In the genomic region with DNA sequence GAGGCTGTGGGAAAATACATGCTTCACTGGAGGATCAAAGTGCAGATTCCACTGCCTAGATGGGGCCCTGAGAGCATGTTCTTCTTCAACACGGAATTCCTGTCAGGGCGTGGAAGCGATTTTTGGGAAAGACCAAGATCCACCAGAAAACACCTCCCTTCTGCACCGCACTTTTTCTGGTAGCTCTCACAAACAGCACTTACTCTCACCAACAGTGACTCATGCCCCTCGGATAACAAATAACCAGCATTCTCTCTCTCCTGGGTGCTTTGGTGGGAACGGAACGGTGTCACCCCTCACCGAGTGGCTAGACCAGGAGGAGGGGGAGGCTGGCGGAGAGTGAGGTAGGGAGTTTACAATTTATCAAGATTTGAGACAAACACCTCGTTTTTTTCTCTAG, we compare ENCODE assay signal across 13 cellular contexts. TPM values are rescaled to one million over a fixed set of nuclear protein-coding genes. Genes with fewer than 3 reads are reported as not detected.
DNase-seq lines count a peak whose midpoint lies in the region; ATAC-seq and TF ChIP-seq lines count a peak whose summit lies in the region.
"Had no signal": no experiment of that assay in that cellular context is flagged by ENCODE, and none has a peak within 500 bp of the region (broad histone marks: within the 10 kb centered on the region; RNA-seq: fewer than 3 reads in every experiment).

No MANE protein-coding gene starts in this region.

- peak; percentile 54 for DNase-seq in A172 (ENCODE audit: low spot score)
- DNase-seq in NCI-H226 = peak; percentile 77
- DNase-seq in fibroblast of the aortic adventitia (ENCODE audit: low read depth) = peak; percentile 50
- DNase-seq in stimulated activated CD4-positive, alpha-beta T cell treated with anti-CD3 and anti-CD28 coated beads, Interleukin-4, amount 100 ng/mL, for 24 hours = no peak
- no peak for DNase-seq in foreskin keratinocyte
- DNase-seq in NCI-H2171 (lab: John Stamatoyannopoulos, UW) = no peak
- DNase-seq in NCI-H2107 (lab: John Stamatoyannopoulos, UW) = no peak
- DNase-seq: caudate nucleus, foreskin fibroblast, RPMI8226 had no signal

- ATAC-seq in foreskin keratinocyte = no peak

- H3K9me3 ChIP-seq in muscle layer of colon (ENCODE audit: low read length) = no peaks in the 10 kb centered on the region

- H3K36me3 ChIP-seq in muscle layer of colon (ENCODE audit: insufficient read depth, low read length) = peaks cover 4% of the 10 kb centered on the region

- H3K27ac ChIP-seq in muscle layer of colon (ENCODE audit: low read depth, low read length) (peak overlapping the region; percentile 95), foreskin keratinocyte (no peak overlapping the region)

- H3K27me3 ChIP-seq in muscle layer of colon (ENCODE audit: control insufficient read depth in 1 of 2, insufficient read depth in 2 of 2, low read length in 2 of 2) (no peaks in the 10 kb centered on the region), foreskin keratinocyte (peaks cover 8% of the 10 kb centered on the region)

- H3K9ac ChIP-seq in muscle layer of colon (ENCODE audit: low read length) = no peak overlapping the region

- peaks cover 84% of the 10 kb centered on the region for H3K4me1 ChIP-seq in muscle layer of colon (ENCODE audit: insufficient read depth, low read length)
- no peaks in the 10 kb centered on the region for H3K4me1 ChIP-seq in foreskin keratinocyte

- TF ChIP-seq CTCF in fibroblast of the aortic adventitia (IDR thresholded peaks at IDR 0.05; ENCODE audit: insufficient read depth, low read length) (no peak), foreskin keratinocyte (conservative IDR thresholded peaks at IDR 0.05) (no peak)

- H3K4me3 ChIP-seq in fibroblast of the aortic adventitia (ENCODE audit: low read depth, low read length) (no peak overlapping the region), muscle layer of colon (ENCODE audit: low read depth in 1 of 2, low read length in 2 of 2) (peak overlapping the region in 1 of 2 donors; percentile 17)

RNA-seq across cellular contexts. Expression of a gene that starts 40.1 kb away (rescaled TPM):
- total RNA-seq in A172 (2014; rRNA removed; shearing (Covaris generic)) = not detected in 2 replicates
- total RNA-seq in fibroblast of the aortic adventitia (ENCODE audit: low replicate concordance) (1.4 and 2.0 TPM in 2 replicates), foreskin keratinocyte (not detected in 2 replicates)
- polyA plus RNA-seq in foreskin keratinocyte = 0.01 TPM in 1 of 2 replicates, not detected in the other
- total RNA-seq: HT-29, mononuclear cell had no signal

Comparison
In these comparisons a context has a peak if more than half of its experiments do, and no peak if none do; other contexts are left out.
1. DNase-seq: peak in A172 (single experiment), NCI-H226 (single experiment) and fibroblast of the aortic adventitia (single experiment); none in stimulated activated CD4-positive, alpha-beta T cell treated with anti-CD3 and anti-CD28 coated beads, Interleukin-4, amount 100 ng/mL, for 24 hours (single experiment), foreskin keratinocyte (0 of 2), NCI-H2171 (single experiment) and NCI-H2107 (single experiment).